ENCODE assay signal across 25 cellular contexts in the genomic region with DNA sequence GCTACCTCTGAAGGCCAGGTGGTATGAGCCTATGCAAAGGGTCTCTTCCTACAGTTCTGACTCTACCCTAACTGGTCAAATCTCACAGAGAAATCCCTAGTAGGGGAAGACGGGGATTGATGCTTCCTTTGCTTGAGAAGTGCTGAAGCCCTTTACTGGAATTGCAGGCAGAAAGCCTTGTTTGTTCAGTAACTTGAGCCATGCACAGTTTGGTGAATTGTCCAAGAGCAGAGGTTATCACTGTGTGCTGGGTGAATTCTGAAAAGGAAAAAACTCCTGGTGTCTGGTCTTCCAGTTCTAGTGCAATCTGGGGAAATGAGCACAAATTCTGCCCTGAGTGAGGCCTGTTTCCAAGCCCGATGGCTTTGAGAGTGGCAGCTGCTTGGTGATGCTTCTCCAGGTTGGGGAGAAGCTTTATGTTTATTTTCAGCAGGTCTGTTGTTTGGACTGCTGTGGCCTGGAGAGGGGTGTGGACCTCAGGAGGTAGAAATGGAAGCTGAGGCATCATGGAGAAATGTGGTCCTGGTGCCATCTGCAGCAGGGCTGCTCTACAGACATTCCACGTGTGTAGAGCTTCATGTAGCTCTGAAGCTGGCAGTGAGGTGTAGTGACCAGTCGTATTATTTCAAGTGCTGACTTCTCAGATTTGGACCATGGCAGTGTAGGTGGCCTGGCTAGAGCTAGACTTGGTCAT.
DNase-seq lines count a peak whose midpoint lies in the region; ATAC-seq lines count a peak whose summit lies in the region.
"Had no signal": no experiment of that assay in that cellular context is flagged by ENCODE, and none has a peak within 500 bp of the region (broad histone marks: within the 10 kb centered on the region; RNA-seq: fewer than 3 reads in every experiment).

No MANE protein-coding gene starts in this region.

- no peak overlapping the region for H3K27ac Mint-ChIP-seq in naive thymus-derived CD8-positive, alpha-beta T cell
- H3K27ac Mint-ChIP-seq: activated naive CD4-positive, alpha-beta T cell treated with anti-CD3 and anti-CD28 coated beads, Interleukin-2, amount 10 ng/mL, durations not matched to agents 7 days and 5 days; activated T-cell treated with anti-CD3 and anti-CD28 coated beads, Interleukin-2, amount 50 U/mL, for 72 hours; naive B cell had no signal

- ATAC-seq in naive thymus-derived CD8-positive, alpha-beta T cell = no peak
- ATAC-seq: activated T-cell treated with anti-CD3 and anti-CD28 coated beads, Interleukin-2, amount 50 U/mL, for 72 hours; GM12878; K562 had no signal

- H3K36me3 Mint-ChIP-seq in naive thymus-derived CD8-positive, alpha-beta T cell = no peaks in the 10 kb centered on the region
- H3K36me3 Mint-ChIP-seq: activated naive CD4-positive, alpha-beta T cell treated with anti-CD3 and anti-CD28 coated beads, Interleukin-2, amount 10 ng/mL, durations not matched to agents 7 days and 5 days; naive B cell had no signal

- no peaks in the 10 kb centered on the region for H3K9me3 Mint-ChIP-seq in naive thymus-derived CD8-positive, alpha-beta T cell
- H3K9me3 Mint-ChIP-seq: activated naive CD4-positive, alpha-beta T cell treated with anti-CD3 and anti-CD28 coated beads, Interleukin-2, amount 10 ng/mL, durations not matched to agents 7 days and 5 days; activated T-cell treated with anti-CD3 and anti-CD28 coated beads, Interleukin-2, amount 50 U/mL, for 72 hours; central memory CD8-positive, alpha-beta T cell; naive B cell had no signal

- no peak overlapping the region for H3K4me3 Mint-ChIP-seq in naive thymus-derived CD8-positive, alpha-beta T cell
- H3K4me3 Mint-ChIP-seq: activated naive CD4-positive, alpha-beta T cell treated with anti-CD3 and anti-CD28 coated beads, Interleukin-2, amount 10 ng/mL, durations not matched to agents 7 days and 5 days; activated T-cell treated with anti-CD3 and anti-CD28 coated beads, Interleukin-2, amount 50 U/mL, for 72 hours; central memory CD8-positive, alpha-beta T cell; naive B cell had no signal

- H3K4me1 Mint-ChIP-seq in naive thymus-derived CD8-positive, alpha-beta T cell = no peaks in the 10 kb centered on the region
- H3K4me1 Mint-ChIP-seq: activated naive CD4-positive, alpha-beta T cell treated with anti-CD3 and anti-CD28 coated beads, Interleukin-2, amount 10 ng/mL, durations not matched to agents 7 days and 5 days; central memory CD8-positive, alpha-beta T cell; naive B cell had no signal

- POLR2A ChIA-PET in naive thymus-derived CD8-positive, alpha-beta T cell (lab: Charles Lee) = no interaction called here

- peaks cover 9 to 20% (median 13%) of the 10 kb centered on the region in 5 donors for H3K27me3 Mint-ChIP-seq in naive thymus-derived CD8-positive, alpha-beta T cell

- DNase-seq in NCI-H1417 (lab: John Stamatoyannopoulos, UW) (peak in 2 of 3 experiments; percentile 22 to 28), NCI-H1417 treated with DMSO at 0.1 percent for 48 hours (lab: John Stamatoyannopoulos, UW) (no peak), LHCN-M2 (ENCODE audit: low read depth) (peak; percentile 57), SHP77 (lab: John Stamatoyannopoulos, UW) (peak; percentile 24 to 31), myocyte (ENCODE audit: low read depth) (peak; percentile 84), T-helper 1 cell (no peak)
- DNase-seq in activated T-cell treated with anti-CD3 and anti-CD28 coated beads, Interleukin-2, amount 50 U/mL, for 48 hours = no peak
- no peak for DNase-seq in naive thymus-derived CD8-positive, alpha-beta T cell
- DNase-seq: 8988T; activated CD4-positive, CD25-positive, alpha-beta regulatory T cell treated with anti-CD3 and anti-CD28 coated beads, Interleukin-2, amount 50 U/mL, for 72 hours; activated CD8-positive, alpha-beta memory T cell treated with anti-CD3 and anti-CD28 coated beads for 24 hours; activated naive CD4-positive, alpha-beta T cell treated with anti-CD3 and anti-CD28 coated beads, Interleukin-2, amount 10 ng/mL, durations not matched to agents 7 days and 5 days; activated T-cell treated with anti-CD3 and anti-CD28 coated beads, Interleukin-2, amount 50 U/mL, for 72 hours; anterior cingulate cortex; erythroblast; kidney; naive B cell; NCI-H2227 treated with DMSO at 0.1 percent for 48 hours; pancreas; right lobe of liver; RPMI8226; stimulated activated CD4-positive, alpha-beta T cell treated with anti-CD3 and anti-CD28 coated beads, Interleukin-15, amount 100 ng/mL, for 24 hours had no signal

Comparison
In these comparisons a context has a peak if more than half of its experiments do, and no peak if none do; other contexts are left out.
1. DNase-seq: peak in NCI-H1417 (2 of 3), LHCN-M2 (single experiment), SHP77 (2 of 2) and myocyte (single experiment); none in NCI-H1417 treated with DMSO at 0.1 percent for 48 hours (single experiment), activated T-cell treated with anti-CD3 and anti-CD28 coated beads, Interleukin-2, amount 50 U/mL, for 48 hours (0 of 2), naive thymus-derived CD8-positive, alpha-beta T cell (0 of 10) and T-helper 1 cell (0 of 5).